In genomic region chr10:26911811-26912461, GRCh38 we compare ENCODE assay signal across 14 cellular contexts. TPM values are rescaled to one million over a fixed set of nuclear protein-coding genes. Genes with fewer than 3 reads are reported as not detected.
DNase-seq lines count a peak whose midpoint lies in the region; ATAC-seq and TF ChIP-seq lines count a peak whose summit lies in the region.
"Had no signal": no experiment of that assay in that cellular context is flagged by ENCODE, and none has a peak within 500 bp of the region (broad histone marks: within the 10 kb centered on the region; RNA-seq: fewer than 3 reads in every experiment).

No MANE protein-coding gene starts in this region.

- H3K27me3 Mint-ChIP-seq in memory B cell (no peaks in the 10 kb centered on the region), type B pancreatic cell (no peaks in the 10 kb centered on the region)

- intact Hi-C loops in vagina (cut with DNase I), result no loop called here

- H3K27ac Mint-ChIP-seq in memory B cell (peak overlapping the region; percentile 8), type B pancreatic cell (no peak overlapping the region)
- H3K27ac Mint-ChIP-seq: activated CD8-positive, alpha-beta T cell treated with anti-CD3 and anti-CD28 coated beads, Interleukin-2, amount 10 ng/mL, durations not matched to agents 7 days and 5 days had no signal

- no peaks in the 10 kb centered on the region for H3K36me3 Mint-ChIP-seq in memory B cell
- H3K36me3 Mint-ChIP-seq in type B pancreatic cell, result no peaks in the 10 kb centered on the region

- H3K9me3 ChIP-seq in vagina, result no peaks in the 10 kb centered on the region
- H3K9me3 ChIP-seq: body of pancreas had no signal

- TF ChIP-seq POLR2A in vagina (IDR thresholded peaks at IDR 0.05), result no peak

- TF ChIP-seq CTCF in type B pancreatic cell (conservative IDR thresholded peaks at IDR 0.05) (no peak), vagina (IDR thresholded peaks at IDR 0.05) (no peak)

- H3K4me3 Mint-ChIP-seq in memory B cell (no peak overlapping the region), type B pancreatic cell (no peak overlapping the region)
- H3K4me3 Mint-ChIP-seq: activated CD8-positive, alpha-beta T cell treated with anti-CD3 and anti-CD28 coated beads, Interleukin-2, amount 10 ng/mL, durations not matched to agents 7 days and 5 days had no signal

- DNase-seq in memory B cell (ENCODE audit: low spot score in 2 of 2) (peak in 1 of 2 donors; percentile 18), superior temporal gyrus (ENCODE audit: extremely low spot score) (no peak), type B pancreatic cell (ENCODE audit: extremely low spot score, unreplicated experiment) (no peak), NCI-H510A (lab: John Stamatoyannopoulos, UW) (no peak), vagina (ENCODE audit: extremely low spot score in 2 of 2) (no peak)
- DNase-seq: activated CD8-positive, alpha-beta T cell treated with anti-CD3 and anti-CD28 coated beads, Interleukin-2, amount 10 ng/mL, durations not matched to agents 7 days and 5 days; activated effector memory CD4-positive, alpha-beta T cell treated with anti-CD3 and anti-CD28 coated beads, Interleukin-2, amount 50 U/mL, for 16 hours; body of pancreas; effector memory CD4-positive, alpha-beta T cell; NCI-H524 had no signal

- H3K9me3 Mint-ChIP-seq in memory B cell (no peaks in the 10 kb centered on the region), type B pancreatic cell (no peaks in the 10 kb centered on the region)

- H3K4me3 ChIP-seq in vagina, result no peak overlapping the region
- H3K4me3 ChIP-seq: BLaER1, body of pancreas had no signal

- H3K4me1 Mint-ChIP-seq in memory B cell (peaks cover 7% of the 10 kb centered on the region), type B pancreatic cell (ENCODE audit: unreplicated experiment) (peaks cover under 1% of the 10 kb centered on the region)

- no peaks in the 10 kb centered on the region for H3K4me1 ChIP-seq in vagina
- H3K4me1 ChIP-seq: BLaER1, body of pancreas had no signal

- ATAC-seq in GM18861 (IDR thresholded peaks at IDR 0.05; ENCODE audit: unreplicated experiment) (peak; percentile 60), GM21529 (IDR thresholded peaks at IDR 0.05; ENCODE audit: unreplicated experiment) (peak; percentile 80), HG03342 (IDR thresholded peaks at IDR 0.05; ENCODE audit: unreplicated experiment) (peak; percentile 86), memory B cell (ENCODE audit: low read depth) (peak; percentile 98)
- ATAC-seq: activated CD8-positive, alpha-beta T cell treated with anti-CD3 and anti-CD28 coated beads, Interleukin-2, amount 10 ng/mL, durations not matched to agents 7 days and 5 days; body of pancreas had no signal

- no peaks in the 10 kb centered on the region for H3K36me3 ChIP-seq in vagina
- H3K36me3 ChIP-seq: BLaER1 had no signal

- no peak overlapping the region for H3K27ac ChIP-seq in vagina
- H3K27ac ChIP-seq: BLaER1, body of pancreas had no signal

- no peaks in the 10 kb centered on the region for H3K27me3 ChIP-seq in vagina
- H3K27me3 ChIP-seq: BLaER1, body of pancreas had no signal

RNA-seq across cellular contexts. Expression of gene ABI1, which starts 51.2 kb away (rescaled TPM):
- total RNA-seq in type B pancreatic cell (ENCODE audit: low replicate concordance) (45.5 and 53.2 TPM in 2 replicates), vagina (26.0 TPM)
